Comparison of ENCODE assay signal across 13 cellular contexts in the genomic region with DNA sequence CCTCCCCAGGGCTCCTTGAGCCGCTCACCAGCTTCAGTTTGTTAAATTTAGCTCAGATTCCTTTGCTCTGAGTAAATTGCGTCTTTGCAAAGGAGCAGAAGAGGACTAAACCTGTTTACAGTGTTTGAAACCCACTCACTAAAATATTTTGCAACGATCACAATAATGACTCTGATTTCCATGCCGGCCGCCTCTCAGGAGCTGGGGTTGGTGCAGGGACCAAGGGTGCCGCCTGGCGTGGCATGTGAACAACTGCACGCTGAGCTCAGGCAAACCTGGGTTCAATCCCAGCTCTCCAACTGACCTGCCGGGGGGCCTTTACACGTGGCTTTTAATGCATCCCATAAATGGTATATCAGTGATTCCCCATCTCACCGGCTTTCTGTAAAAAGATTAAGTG.
A peak's percentile ranks its signal among the peaks of the same experiment; 100 is the strongest.
DNase-seq lines count a peak whose midpoint lies in the region; FAIRE-seq and TF ChIP-seq lines count a peak whose summit lies in the region.
"Had no signal": no experiment of that assay in that cellular context is flagged by ENCODE, and none has a peak within 500 bp of the region (broad histone marks: within the 10 kb centered on the region; RNA-seq: fewer than 3 reads in every experiment).

No MANE protein-coding gene starts in this region.

- H3K9me3 ChIP-seq in endothelial cell of umbilical vein (replicated peaks; ENCODE audit: control insufficient read depth, insufficient read depth, low read length) (no peaks in the 10 kb centered on the region), Peyer's patch (peaks cover 0 to 8% (median 0%) of the 10 kb centered on the region in 4 donors)

- CTCF ChIA-PET in GM10248 (lab: Yijun Ruan, JAX): interaction anchor here (1.2 to 3.3 kb wide), 3 partner anchors 10 to 296 kb away, joined by 3 to 15 read pairs (median 7); no protein-coding TSS in a partner anchor
- CTCF ChIA-PET in endothelial cell of umbilical vein (lab: Charles Lee): interaction anchor here (0.6 to 6.5 kb wide), 12 partner anchors 9 to 598 kb away, joined by 3 to 44 read pairs (median 5); no protein-coding TSS in a partner anchor
- CTCF ChIA-PET in activated CD4-positive, alpha-beta memory T cell treated with anti-CD3 and anti-CD28 coated beads, Interleukin-2, amount 10 ng/mL, durations not matched to agents 7 days and 5 days (lab: Charles Lee): interaction anchor here (1.0 to 7.2 kb wide), 4 partner anchors 8 to 297 kb away, joined by 3 to 34 read pairs (median 4); no protein-coding TSS in a partner anchor

- H3K4me1 ChIP-seq in endothelial cell of umbilical vein (ENCODE audit: control insufficient read depth, extremely low read depth, insufficient read depth, low read length): no peaks in the 10 kb centered on the region
- no peaks in the 10 kb centered on the region for H3K4me1 ChIP-seq in Peyer's patch

- peaks cover 3% of the 10 kb centered on the region for H3K27me3 Mint-ChIP-seq in activated CD4-positive, alpha-beta memory T cell treated with anti-CD3 and anti-CD28 coated beads, Interleukin-2, amount 10 ng/mL, durations not matched to agents 7 days and 5 days
- H3K27me3 Mint-ChIP-seq: CD4-positive, CD25-positive, alpha-beta regulatory T cell had no signal

- peaks cover 9% of the 10 kb centered on the region for H3K9me3 Mint-ChIP-seq in activated CD4-positive, alpha-beta memory T cell treated with anti-CD3 and anti-CD28 coated beads, Interleukin-2, amount 10 ng/mL, durations not matched to agents 7 days and 5 days

- peak; percentile 65 for TF ChIP-seq CTCF in 22Rv1 (IDR thresholded peaks at IDR 0.05)
- TF ChIP-seq CTCF in GM10248 (IDR thresholded peaks at IDR 0.05; ENCODE audit: control extremely low read depth, extremely low read depth, low read depth, missing control alignments): peak; percentile 33
- peak; percentile 15 to 34 for TF ChIP-seq CTCF in endothelial cell of umbilical vein (IDR thresholded peaks at IDR 0.05; ENCODE audit: extremely low read depth in 1 of 2, insufficient read depth in 1 of 2, low read depth in 1 of 2, low read length in 2 of 2)
- no peak for TF ChIP-seq CTCF in Peyer's patch (IDR thresholded peaks at IDR 0.05)

- H3K36me3 Mint-ChIP-seq in activated CD4-positive, alpha-beta memory T cell treated with anti-CD3 and anti-CD28 coated beads, Interleukin-2, amount 10 ng/mL, durations not matched to agents 7 days and 5 days (ENCODE audit: low read depth): no peaks in the 10 kb centered on the region

- dilution Hi-C loops in endothelial cell of umbilical vein (cut with MboI; ENCODE audit: extremely low pct_ligation_motif_present, low sequenced_read_pairs): no loop called here

- no peak overlapping the region for H3K27ac Mint-ChIP-seq in activated CD4-positive, alpha-beta memory T cell treated with anti-CD3 and anti-CD28 coated beads, Interleukin-2, amount 10 ng/mL, durations not matched to agents 7 days and 5 days
- H3K27ac Mint-ChIP-seq: activated B cell treated with CpG ODN at 0.5 μM for 24 hours; activated T-helper 2 cell treated with anti-CD3 and anti-CD28 coated beads, Interferon-gamma antibody, Interleukin-2, Interleukin-4, amounts not matched to agents 10 μg/mL and 5 μg/mL and 100 μg/mL, durations not matched to agents 14 hours and 24 hours and 36 hours; CD4-positive, CD25-positive, alpha-beta regulatory T cell had no signal

- FAIRE-seq in endothelial cell of umbilical vein (lab: Jason Lieb, UNC): no peak

- no TSS peak for BruUV-seq in endothelial cell of umbilical vein (replicated peaks; lab: Mats Ljungman, UMichigan)

- H3K9me1 ChIP-seq in endothelial cell of umbilical vein (replicated peaks; ENCODE audit: control insufficient read depth, extremely low read depth, insufficient read depth, low read length): no peaks in the 10 kb centered on the region

- H4K20me1 ChIP-seq in endothelial cell of umbilical vein (replicated peaks; ENCODE audit: control insufficient read depth, extremely low read depth, insufficient read depth, low read length): no peaks in the 10 kb centered on the region

- no peak overlapping the region for H3K4me3 Mint-ChIP-seq in activated CD4-positive, alpha-beta memory T cell treated with anti-CD3 and anti-CD28 coated beads, Interleukin-2, amount 10 ng/mL, durations not matched to agents 7 days and 5 days
- H3K4me3 Mint-ChIP-seq: activated B cell treated with CpG ODN at 0.5 μM for 24 hours; CD4-positive, CD25-positive, alpha-beta regulatory T cell had no signal

- no peaks in the 10 kb centered on the region for H3K27me3 ChIP-seq in endothelial cell of umbilical vein (ENCODE audit: control insufficient read depth in 2 of 2, insufficient read depth in 2 of 2, low read length in 2 of 2)
- H3K27me3 ChIP-seq in Peyer's patch: no peaks in the 10 kb centered on the region

- intact Hi-C loops in endothelial cell of umbilical vein (cut with micrococcal nuclease): no loop called here

- H3K4me1 Mint-ChIP-seq in activated CD4-positive, alpha-beta memory T cell treated with anti-CD3 and anti-CD28 coated beads, Interleukin-2, amount 10 ng/mL, durations not matched to agents 7 days and 5 days: no peaks in the 10 kb centered on the region
- H3K4me1 Mint-ChIP-seq: activated B cell treated with CpG ODN at 0.5 μM for 24 hours had no signal

- no peaks in the 10 kb centered on the region for H3K36me3 ChIP-seq in endothelial cell of umbilical vein (ENCODE audit: control insufficient read depth in 2 of 2, extremely low read depth in 1 of 2, insufficient read depth in 2 of 2, low read length in 2 of 2)
- H3K36me3 ChIP-seq in Peyer's patch: no peaks in the 10 kb centered on the region

- TF ChIP-seq POLR2A in endothelial cell of umbilical vein (IDR thresholded peaks at IDR 0.05; ENCODE audit: low read depth, low read length): no peak
- TF ChIP-seq POLR2A in Peyer's patch (IDR thresholded peaks at IDR 0.05): no peak

- no peak overlapping the region for H2AFZ ChIP-seq in endothelial cell of umbilical vein (ENCODE audit: low read depth, low read length)

- H3K79me2 ChIP-seq in endothelial cell of umbilical vein (ENCODE audit: control insufficient read depth, insufficient read depth, low read length): no peaks in the 10 kb centered on the region

- DNase-seq in GM10248 (ENCODE audit: extremely low spot score) (no peak), OCI-M1 (lab: John Stamatoyannopoulos, UW) (peak; percentile 87), endothelial cell of umbilical vein (ENCODE audit: low read depth, low spot score) (no peak), Peyer's patch (no peak), DMS53 (lab: John Stamatoyannopoulos, UW) (no peak), nucleus accumbens (lab: John Stamatoyannopoulos, UW) (no peak)
- DNase-seq in activated CD4-positive, alpha-beta memory T cell treated with anti-CD3 and anti-CD28 coated beads, Interleukin-2, amount 10 ng/mL, durations not matched to agents 7 days and 5 days: no peak
- DNase-seq: activated B cell treated with CpG ODN at 0.5 μM for 24 hours; CD4-positive, CD25-positive, alpha-beta regulatory T cell; cortex of kidney; NCI-H1048 had no signal

- no peak overlapping the region for H3K9ac ChIP-seq in endothelial cell of umbilical vein (replicated peaks; ENCODE audit: extremely low read depth, insufficient read depth, low read length)

- no peak overlapping the region for H3K4me2 ChIP-seq in endothelial cell of umbilical vein (ENCODE audit: insufficient read depth, low read length)

- H3K4me3 ChIP-seq in endothelial cell of umbilical vein (replicated peaks in 1 of 3; ENCODE audit: insufficient read depth in 1 of 3, low read depth in 1 of 3, low read length in 3 of 3): no peak overlapping the region
- no peak overlapping the region for H3K4me3 ChIP-seq in Peyer's patch

- POLR2A ChIA-PET in GM10248 (lab: Yijun Ruan, JAX): no interaction called here
- POLR2A ChIA-PET in endothelial cell of umbilical vein (lab: Charles Lee): interaction anchor here (0.5 kb wide), 1 partner anchor 27 kb away, joined by 3 read pairs; no protein-coding TSS in a partner anchor
- POLR2A ChIA-PET in activated CD4-positive, alpha-beta memory T cell treated with anti-CD3 and anti-CD28 coated beads, Interleukin-2, amount 10 ng/mL, durations not matched to agents 7 days and 5 days (lab: Charles Lee): no interaction called here

- H3K27ac ChIP-seq in 22Rv1: no peak overlapping the region
- H3K27ac ChIP-seq in endothelial cell of umbilical vein (ENCODE audit: insufficient read depth, low read depth, low read length): no peak overlapping the region
- no peak overlapping the region for H3K27ac ChIP-seq in Peyer's patch

TF ChIP-seq in endothelial cell of umbilical vein, 7 proteins besides CTCF, POLR2A, EP300 and RAD21:
- no peak for TF ChIP-seq GATA2 (IDR thresholded peaks at IDR 0.05; ENCODE audit: insufficient read depth, insufficient read length, low read depth, low read length)
- TF ChIP-seq FOS (IDR thresholded peaks at IDR 0.05; ENCODE audit: borderline replicate concordance, insufficient read depth, low read length): no peak
- TF ChIP-seq JUN (IDR thresholded peaks at IDR 0.05; ENCODE audit: borderline replicate concordance, insufficient read depth, insufficient read length, low read depth): no peak
- no peak for TF ChIP-seq MYC (IDR thresholded peaks at IDR 0.05; ENCODE audit: low read depth, low read length)
- TF ChIP-seq EZH2 (IDR thresholded peaks at IDR 0.05; ENCODE audit: borderline replicate concordance, low read depth, low read length, severe bottlenecking): no peak
- no peak for TF ChIP-seq POLR2AphosphoS5 (IDR thresholded peaks at IDR 0.05; ENCODE audit: insufficient read depth, low read depth, low read length)
- TF ChIP-seq MAX (IDR thresholded peaks at IDR 0.05; ENCODE audit: insufficient read depth, insufficient read length): no peak

Comparison
In these comparisons a context has a peak if more than half of its experiments do, and no peak if none do; other contexts are left out.
1. CTCF ChIP-seq: peak in 22Rv1 (single experiment), GM10248 (single experiment) and endothelial cell of umbilical vein (2 of 2); none in Peyer's patch (0 of 6).